6 cellular contexts compared by ENCODE assay signal in the genomic region with DNA sequence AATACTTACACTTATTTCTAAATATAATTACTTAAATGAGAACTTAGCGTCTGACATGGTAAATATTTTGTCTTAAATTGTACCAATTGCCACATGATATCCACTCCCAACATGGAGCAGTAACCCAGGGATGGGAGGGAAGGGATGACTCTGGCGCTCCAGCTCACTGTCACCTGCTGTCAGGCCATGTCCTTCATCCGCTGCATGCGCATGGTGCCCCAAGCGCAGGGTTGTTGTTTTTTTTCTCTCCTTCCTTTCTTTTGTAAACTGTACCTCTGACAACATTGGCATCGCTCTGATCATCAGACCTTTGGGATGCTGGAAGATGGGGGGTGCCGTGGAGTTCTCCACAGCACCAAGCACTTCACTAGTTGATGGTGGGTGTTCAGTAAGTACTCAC.
"Had no signal": no experiment of that assay in that cellular context is flagged by ENCODE, and none has a peak within 500 bp of the region (broad histone marks: within the 10 kb centered on the region; RNA-seq: fewer than 3 reads in every experiment).

No MANE protein-coding gene starts in this region.

- H3K4me3 ChIP-seq: K562 had no signal

- H3K36me3 Mint-ChIP-seq: IgD-negative memory B cell had no signal

- FAIRE-seq: HTR-8/SVneo, K562 had no signal

- ATAC-seq: K562 had no signal

- H3K4me1 Mint-ChIP-seq: IgD-negative memory B cell had no signal

- H3K27ac Mint-ChIP-seq: IgD-negative memory B cell had no signal

- H3K4me3 Mint-ChIP-seq: IgD-negative memory B cell had no signal

- DNase-seq: IMR-90, KBM-7 had no signal

- H3K27ac ChIP-seq: HL-60 had no signal

- H3K27me3 Mint-ChIP-seq: IgD-negative memory B cell had no signal
